Comparison of ENCODE assay signal across 31 cellular contexts in genomic region chr4:56315041-56315440, GRCh38.
"Had no signal": no experiment of that assay in that cellular context is flagged by ENCODE, and none has a peak within 500 bp of the region (broad histone marks: within the 10 kb centered on the region; RNA-seq: fewer than 3 reads in every experiment).

No MANE protein-coding gene starts in this region.

- H3K4me1 ChIP-seq: parathyroid adenoma, psoas muscle, right lobe of liver, spleen, suprapubic skin, thyroid gland, tibial nerve, upper lobe of left lung, vagina had no signal

- H3K4me3 Mint-ChIP-seq: naive thymus-derived CD8-positive, alpha-beta T cell; natural killer cell treated with Interleukin-12 subunit alpha and Interleukin-12 subunit beta and Interleukin-15 and Interleukin-18, amount 100 ng/mL, for 72 hours; nephron progenitor cell; neural crest cell; stimulated activated memory B cell treated with anti-CD40 and anti-IgM and Interleukin-4, amounts not matched to agents 10 μg/mL and 1 μg/mL and 100 μg/mL, for 72 hours; stimulated activated naive CD8-positive, alpha-beta T cell treated with anti-CD3 and anti-CD28 coated beads, Interleukin-15, amount 100 ng/mL, for 72 hours had no signal

- H3K9me3 ChIP-seq: ovary, psoas muscle, right lobe of liver, suprapubic skin, thoracic aorta, thyroid gland, tibial nerve, upper lobe of left lung, vagina had no signal

- H2AFZ ChIP-seq: parathyroid adenoma had no signal

- H3K9ac ChIP-seq: parathyroid adenoma had no signal

- H3K4me2 ChIP-seq: smooth muscle cell had no signal

- H3K4me1 Mint-ChIP-seq: naive thymus-derived CD8-positive, alpha-beta T cell; nephron progenitor cell; neural crest cell; stimulated activated memory B cell treated with anti-CD40 and anti-IgM and Interleukin-4, amounts not matched to agents 10 μg/mL and 1 μg/mL and 100 μg/mL, for 72 hours; stimulated activated naive CD8-positive, alpha-beta T cell treated with anti-CD3 and anti-CD28 coated beads, Interleukin-15, amount 100 ng/mL, for 72 hours had no signal

- H3K27ac ChIP-seq: ovary, parathyroid adenoma, psoas muscle, right lobe of liver, skin epidermis, spleen, suprapubic skin, thoracic aorta, thyroid gland, tibial nerve, upper lobe of left lung, vagina had no signal

- H3K36me3 ChIP-seq: ovary, right lobe of liver, spleen, suprapubic skin, thoracic aorta, thyroid gland, upper lobe of left lung, vagina had no signal

- ATAC-seq: naive thymus-derived CD8-positive, alpha-beta T cell; psoas muscle; right cardiac atrium; right lobe of liver; stimulated activated memory B cell treated with anti-CD40 and anti-IgM and Interleukin-4, amounts not matched to agents 10 μg/mL and 1 μg/mL and 100 μg/mL, for 72 hours; stimulated activated naive CD8-positive, alpha-beta T cell treated with anti-CD3 and anti-CD28 coated beads, Interleukin-15, amount 100 ng/mL, for 72 hours; stimulated activated naive CD8-positive, alpha-beta T cell treated with anti-CD3 and anti-CD28 coated beads, Interleukin-15, Interleukin-2, amounts not matched to agents 100 U/mL and 50 U/mL, for 24 hours had no signal

- H3K27me3 Mint-ChIP-seq: natural killer cell treated with Interleukin-12 subunit alpha and Interleukin-12 subunit beta and Interleukin-15 and Interleukin-18, amount 100 ng/mL, for 72 hours; progenitor cell of endocrine pancreas; stimulated activated memory B cell treated with anti-CD40 and anti-IgM and Interleukin-4, amounts not matched to agents 10 μg/mL and 1 μg/mL and 100 μg/mL, for 72 hours; stimulated activated naive CD8-positive, alpha-beta T cell treated with anti-CD3 and anti-CD28 coated beads, Interleukin-15, amount 100 ng/mL, for 72 hours had no signal

- H3K36me3 Mint-ChIP-seq: naive thymus-derived CD8-positive, alpha-beta T cell; natural killer cell treated with Interleukin-12 subunit alpha and Interleukin-12 subunit beta and Interleukin-15 and Interleukin-18, amount 100 ng/mL, for 72 hours had no signal

- H3K4me3 ChIP-seq: ovary, psoas muscle, right lobe of liver, skin epidermis, smooth muscle cell, spleen, suprapubic skin, thoracic aorta, thyroid gland, tibial nerve, upper lobe of left lung, vagina had no signal

- H3K27me3 ChIP-seq: ovary, right lobe of liver, spleen, suprapubic skin, thyroid gland, tibial nerve, upper lobe of left lung, vagina had no signal

- H3K9me3 Mint-ChIP-seq: natural killer cell treated with Interleukin-12 subunit alpha and Interleukin-12 subunit beta and Interleukin-15 and Interleukin-18, amount 100 ng/mL, for 72 hours; nephron progenitor cell; neural crest cell had no signal

- DNase-seq: naive thymus-derived CD8-positive, alpha-beta T cell; nephron progenitor cell; occipital lobe; ovary; psoas muscle; right cardiac atrium; right lobe of liver; spleen; stimulated activated CD4-positive, alpha-beta T cell treated with anti-CD3 and anti-CD28 coated beads, Interleukin-12 subunit alpha, Interleukin-12 subunit beta, amount 100 ng/mL, for 4 hours; stimulated activated CD4-positive, alpha-beta T cell treated with anti-CD3 and anti-CD28 coated beads, Interleukin-1b, Interleukin-23, amount 100 ng/mL, for 48 hours; stimulated activated CD4-positive, alpha-beta T cell treated with anti-CD3 and anti-CD28 coated beads, Interleukin-4, amount 100 ng/mL, for 1 hour; stimulated activated CD4-positive, alpha-beta T cell treated with anti-CD3 and anti-CD28 coated beads, Interleukin-4, amount 100 ng/mL, for 4 hours; stimulated activated CD8-positive, alpha-beta memory T cell treated with anti-CD3 and anti-CD28 coated beads, Interleukin-4, amount 100 ng/mL, for 48 hours; stimulated activated naive CD4-positive, alpha-beta T cell; stimulated activated naive CD8-positive, alpha-beta T cell treated with anti-CD3 and anti-CD28 coated beads, Interleukin-15, amount 100 ng/mL, for 72 hours; stimulated activated naive CD8-positive, alpha-beta T cell treated with anti-CD3 and anti-CD28 coated beads, Interleukin-15, Interleukin-2, amounts not matched to agents 100 U/mL and 50 U/mL, for 24 hours; substantia nigra; thyroid gland; trophoblast cell had no signal

- H3K27ac Mint-ChIP-seq: naive thymus-derived CD8-positive, alpha-beta T cell; natural killer cell treated with Interleukin-12 subunit alpha and Interleukin-12 subunit beta and Interleukin-15 and Interleukin-18, amount 100 ng/mL, for 72 hours; nephron progenitor cell; stimulated activated memory B cell treated with anti-CD40 and anti-IgM and Interleukin-4, amounts not matched to agents 10 μg/mL and 1 μg/mL and 100 μg/mL, for 72 hours; stimulated activated naive CD8-positive, alpha-beta T cell treated with anti-CD3 and anti-CD28 coated beads, Interleukin-15, amount 100 ng/mL, for 72 hours had no signal
